In the genomic region with DNA sequence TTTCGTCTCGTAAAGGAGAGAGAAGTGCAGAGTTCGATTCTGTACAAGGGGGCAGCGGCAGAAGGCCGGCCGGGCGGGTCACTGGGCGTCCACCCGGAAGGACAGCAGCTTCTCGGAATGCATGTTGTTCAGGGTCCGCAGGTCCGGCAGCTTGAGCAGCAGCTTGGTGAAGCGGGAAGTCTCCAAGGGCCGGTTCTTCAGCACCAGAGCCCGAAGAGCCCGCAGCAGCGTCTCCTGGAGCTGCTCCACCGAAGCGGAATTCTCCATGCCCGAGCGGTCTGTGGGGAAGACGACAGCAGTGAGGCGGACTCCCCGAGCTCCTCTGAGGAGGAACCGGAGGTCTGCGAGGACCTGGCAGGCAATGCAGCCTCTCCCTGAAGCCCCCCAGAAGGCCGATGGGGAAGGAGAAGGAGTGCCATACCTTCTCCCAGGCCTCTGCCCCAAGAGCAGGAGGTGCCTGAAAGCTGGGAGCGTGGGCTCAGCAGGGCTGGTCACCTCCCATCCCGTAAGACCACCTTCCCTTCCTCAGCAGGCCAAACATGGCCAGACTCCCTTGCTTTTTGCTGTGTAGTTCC, we compare ENCODE assay signal across 14 cellular contexts. TPM values are rescaled to one million over a fixed set of nuclear protein-coding genes. Genes with fewer than 3 reads are reported as not detected.
DNase-seq lines count a peak whose midpoint lies in the region; ATAC-seq, FAIRE-seq and TF ChIP-seq lines count a peak whose summit lies in the region.
"Had no signal": no experiment of that assay in that cellular context is flagged by ENCODE, and none has a peak within 500 bp of the region (broad histone marks: within the 10 kb centered on the region; RNA-seq: fewer than 3 reads in every experiment).

No MANE protein-coding gene starts in this region.

- no peaks in the 10 kb centered on the region for H3K27me3 Mint-ChIP-seq in astrocyte (ENCODE audit: low read depth, unreplicated experiment)
- H3K27me3 Mint-ChIP-seq: activated CD4-positive, alpha-beta T cell treated with anti-CD3 and anti-CD28 coated beads, Interleukin-2, amount 10 ng/mL, durations not matched to agents 24 days and 14 days; activated naive CD8-positive, alpha-beta T cell treated with anti-CD3 and anti-CD28 coated beads for 36 hours; CD4-positive, CD25-positive, alpha-beta regulatory T cell had no signal

- peaks cover 20% of the 10 kb centered on the region for H3K79me2 ChIP-seq in GM23248 (ENCODE audit: insufficient read depth)
- H3K79me2 ChIP-seq in astrocyte (ENCODE audit: insufficient read depth, low read length): peaks cover 1% of the 10 kb centered on the region
- peaks cover 23% of the 10 kb centered on the region for H3K79me2 ChIP-seq in MM.1S (ENCODE audit: low read length)

- H3K36me3 Mint-ChIP-seq in astrocyte (ENCODE audit: low read depth, unreplicated experiment): peaks cover 31% of the 10 kb centered on the region
- H3K36me3 Mint-ChIP-seq in stimulated activated effector memory CD8-positive, alpha-beta T cell treated with anti-CD3 and anti-CD28 coated beads, Interleukin-12 subunit alpha, Interleukin-12 subunit beta, amount 100 ng/mL, for 72 hours: peaks cover 88% of the 10 kb centered on the region

- ATAC-seq in stimulated activated effector memory CD8-positive, alpha-beta T cell treated with anti-CD3 and anti-CD28 coated beads, Interleukin-12 subunit alpha, Interleukin-12 subunit beta, amount 100 ng/mL, for 72 hours: no peak
- no peak for ATAC-seq in HG02970 (IDR thresholded peaks at IDR 0.05; ENCODE audit: low FRiP score, unreplicated experiment)
- ATAC-seq: SK-N-SH treated with all-trans-retinoic acid at 6 μM for 48 hours had no signal

- H3K27ac ChIP-seq in GM23248 (peak overlapping the region; percentile 15), astrocyte (ENCODE audit: low read depth, low read length) (no peak overlapping the region), kidney (ENCODE audit: low read depth in 2 of 2, low read length in 2 of 2) (peak overlapping the region; percentile 16 to 68), MM.1S (ENCODE audit: low read length) (no peak overlapping the region)

- H3K4me3 Mint-ChIP-seq in astrocyte (ENCODE audit: unreplicated experiment): no peak overlapping the region
- no peak overlapping the region for H3K4me3 Mint-ChIP-seq in stimulated activated effector memory CD8-positive, alpha-beta T cell treated with anti-CD3 and anti-CD28 coated beads, Interleukin-12 subunit alpha, Interleukin-12 subunit beta, amount 100 ng/mL, for 72 hours
- H3K4me3 Mint-ChIP-seq: activated CD4-positive, alpha-beta T cell treated with anti-CD3 and anti-CD28 coated beads, Interleukin-2, amount 10 ng/mL, durations not matched to agents 24 days and 14 days; activated naive CD8-positive, alpha-beta T cell treated with anti-CD3 and anti-CD28 coated beads for 36 hours; CD4-positive, CD25-positive, alpha-beta regulatory T cell had no signal

- H3K36me3 ChIP-seq in GM23248 (ENCODE audit: low read depth) (peaks cover 14% of the 10 kb centered on the region), astrocyte (ENCODE audit: insufficient read depth, low read length) (peaks cover 5% of the 10 kb centered on the region), kidney (ENCODE audit: control insufficient read depth in 1 of 2, insufficient read depth in 2 of 2, low read length in 2 of 2) (peaks cover 31 to 53% of the 10 kb centered on the region in 2 donors), MM.1S (replicated peaks; ENCODE audit: insufficient read depth, low read length) (no peaks in the 10 kb centered on the region)

- H2AFZ ChIP-seq in GM23248: no peak overlapping the region
- no peak overlapping the region for H2AFZ ChIP-seq in astrocyte (ENCODE audit: low read depth, low read length)
- no peak overlapping the region for H2AFZ ChIP-seq in MM.1S (ENCODE audit: low read length)

- 66 to 68% methylated on average over 18 to 29 of the region's 29 CpGs for WGBS in GM23248 (ENCODE audit: low coverage in 1 of 2, low lambda C conversion rate in 2 of 2, missing lambda C conversion rate in 2 of 2), 2 experiments

- H3K27ac Mint-ChIP-seq in astrocyte (ENCODE audit: unreplicated experiment): peak overlapping the region; percentile 42
- peak overlapping the region; percentile 98 for H3K27ac Mint-ChIP-seq in stimulated activated effector memory CD8-positive, alpha-beta T cell treated with anti-CD3 and anti-CD28 coated beads, Interleukin-12 subunit alpha, Interleukin-12 subunit beta, amount 100 ng/mL, for 72 hours
- H3K27ac Mint-ChIP-seq: activated CD4-positive, alpha-beta T cell treated with anti-CD3 and anti-CD28 coated beads, Interleukin-2, amount 10 ng/mL, durations not matched to agents 24 days and 14 days had no signal

- H3K4me3 ChIP-seq in GM23248 (no peak overlapping the region), astrocyte (ENCODE audit: insufficient read depth, low read depth, low read length) (no peak overlapping the region), kidney (ENCODE audit: low read length in 2 of 2) (no peak overlapping the region), MM.1S (ENCODE audit: low read length) (no peak overlapping the region)

- H3F3A ChIP-seq in GM23248 (ENCODE audit: insufficient read depth): peaks cover 10% of the 10 kb centered on the region; the same call in 1 of the 2 replicates
- H3F3A ChIP-seq in MM.1S (ENCODE audit: insufficient read depth, low read length): peaks cover 28% of the 10 kb centered on the region

- H3K9me3 Mint-ChIP-seq in astrocyte (ENCODE audit: unreplicated experiment): no peaks in the 10 kb centered on the region
- no peaks in the 10 kb centered on the region for H3K9me3 Mint-ChIP-seq in stimulated activated effector memory CD8-positive, alpha-beta T cell treated with anti-CD3 and anti-CD28 coated beads, Interleukin-12 subunit alpha, Interleukin-12 subunit beta, amount 100 ng/mL, for 72 hours
- H3K9me3 Mint-ChIP-seq: activated naive CD8-positive, alpha-beta T cell treated with anti-CD3 and anti-CD28 coated beads for 36 hours; CD4-positive, CD25-positive, alpha-beta regulatory T cell had no signal

- H3K9me2 ChIP-seq in GM23248 (ENCODE audit: insufficient read depth) (no peaks in the 10 kb centered on the region), MM.1S (replicated peaks; ENCODE audit: insufficient read depth, low read length) (no peaks in the 10 kb centered on the region)

- H3K4me2 ChIP-seq in GM23248 (ENCODE audit: unreplicated experiment) (peak overlapping the region; percentile 28), astrocyte (ENCODE audit: low read length) (no peak overlapping the region), MM.1S (ENCODE audit: low read depth, low read length) (no peak overlapping the region)

- H3K9me3 ChIP-seq in GM23248 (ENCODE audit: low read depth): no peaks in the 10 kb centered on the region
- H3K9me3 ChIP-seq in astrocyte (ENCODE audit: insufficient read depth, low read depth, low read length): no peaks in the 10 kb centered on the region
- no peaks in the 10 kb centered on the region for H3K9me3 ChIP-seq in kidney (ENCODE audit: control insufficient read depth in 1 of 2, low read length in 2 of 2)
- no peaks in the 10 kb centered on the region for H3K9me3 ChIP-seq in MM.1S (replicated peaks; ENCODE audit: insufficient read depth, low read length)

- peaks cover 35% of the 10 kb centered on the region for H3K4me1 ChIP-seq in GM23248 (ENCODE audit: insufficient read depth)
- peaks cover 5% of the 10 kb centered on the region for H3K4me1 ChIP-seq in astrocyte (ENCODE audit: insufficient read depth, low read length)
- peaks cover 40 to 49% of the 10 kb centered on the region in 2 donors for H3K4me1 ChIP-seq in kidney (ENCODE audit: control insufficient read depth in 1 of 2, insufficient read depth in 1 of 2, low read depth in 1 of 2, low read length in 2 of 2)
- peaks cover 30% of the 10 kb centered on the region for H3K4me1 ChIP-seq in MM.1S (ENCODE audit: low read length)

- H4K20me1 ChIP-seq in GM23248 (ENCODE audit: insufficient read depth) (no peaks in the 10 kb centered on the region), astrocyte (ENCODE audit: insufficient read depth, low read length) (no peaks in the 10 kb centered on the region), MM.1S (ENCODE audit: insufficient read depth, low read length) (no peaks in the 10 kb centered on the region)

- intact Hi-C loops in kidney (cut with DNase I): no loop called here

- DNase-seq in GM23248 (no peak), astrocyte (ENCODE audit: low read depth) (no peak), kidney (peak; percentile 77), MM.1S (no peak), D721Med (ENCODE audit: insufficient read length, low spot score) (no peak), SHP77 (lab: John Stamatoyannopoulos, UW) (no peak)
- no peak for DNase-seq in stimulated activated effector memory CD8-positive, alpha-beta T cell treated with anti-CD3 and anti-CD28 coated beads, Interleukin-12 subunit alpha, Interleukin-12 subunit beta, amount 100 ng/mL, for 72 hours (ENCODE audit: low spot score in 2 of 2)
- DNase-seq: activated CD4-positive, alpha-beta T cell treated with anti-CD3 and anti-CD28 coated beads, Interleukin-2, amount 10 ng/mL, durations not matched to agents 24 days and 14 days; activated naive CD8-positive, alpha-beta T cell treated with anti-CD3 and anti-CD28 coated beads for 36 hours; CD4-positive, CD25-positive, alpha-beta regulatory T cell; effector CD4-positive, alpha-beta T cell; NCI-H1436 treated with DMSO at 0.1 percent for 48 hours had no signal

- TF ChIP-seq CTCF in astrocyte (IDR thresholded peaks at IDR 0.05; ENCODE audit: insufficient read depth, low read depth, low read length) (no peak), kidney (IDR thresholded peaks at IDR 0.05; ENCODE audit: borderline replicate concordance, extremely low read depth, insufficient read depth) (no peak), MM.1S (IDR thresholded peaks at IDR 0.05; ENCODE audit: low read length) (no peak), D721Med (IDR thresholded peaks at IDR 0.05; ENCODE audit: insufficient read depth, missing control alignments) (no peak)

- no peak for FAIRE-seq in astrocyte (lab: Jason Lieb, UNC)
- FAIRE-seq in kidney (lab: Jason Lieb, UNC): no peak
- FAIRE-seq in D721Med (lab: Jason Lieb, UNC): no peak

- peak overlapping the region; percentile 20 for H3K9ac ChIP-seq in GM23248
- no peak overlapping the region for H3K9ac ChIP-seq in astrocyte (ENCODE audit: low read length)
- no peak overlapping the region for H3K9ac ChIP-seq in kidney (ENCODE audit: low read length in 2 of 2)
- H3K9ac ChIP-seq in MM.1S (ENCODE audit: low read length): no peak overlapping the region

- H3K4me1 Mint-ChIP-seq in astrocyte (ENCODE audit: low read depth, unreplicated experiment): peaks cover 16% of the 10 kb centered on the region
- peaks cover 52% of the 10 kb centered on the region for H3K4me1 Mint-ChIP-seq in stimulated activated effector memory CD8-positive, alpha-beta T cell treated with anti-CD3 and anti-CD28 coated beads, Interleukin-12 subunit alpha, Interleukin-12 subunit beta, amount 100 ng/mL, for 72 hours

- in situ Hi-C loops in GM23248 (cut with MboI): no loop called here

- H3K27me3 ChIP-seq in GM23248 (replicated peaks; ENCODE audit: insufficient read depth) (no peaks in the 10 kb centered on the region), astrocyte (ENCODE audit: insufficient read depth, low read length) (no peaks in the 10 kb centered on the region), MM.1S (replicated peaks; ENCODE audit: insufficient read depth, low read length) (no peaks in the 10 kb centered on the region)

RNA-seq across cellular contexts. Expression of gene NR1D1, which starts 7.3 kb away (rescaled TPM):
- 0.76 and 2.4 TPM in 2 replicates for total RNA-seq in GM23248 (2014; rRNA removed; shearing (Covaris generic))
- polyA plus RNA-seq in GM23248 (2016; fragmentation: Nextera tagmentation; extraction: Ambion mirVana) (4.6 and 5.4 TPM in 2 replicates), kidney (ENCODE audit: insufficient read depth, low read depth, low replicate concordance) (7.1 TPM)
- total RNA-seq in astrocyte (8.7 and 10.1 TPM in 2 replicates), kidney (30.8 TPM)

RNA-seq across cellular contexts. Expression of gene MSL1, which starts 28.7 kb away (rescaled TPM):
- 45.3 and 76.1 TPM in 2 replicates for total RNA-seq in GM23248 (2014; rRNA removed; shearing (Covaris generic))
- polyA plus RNA-seq in GM23248 (2016; fragmentation: Nextera tagmentation; extraction: Ambion mirVana) (8.9 and 9.0 TPM in 2 replicates), kidney (ENCODE audit: insufficient read depth, low read depth, low replicate concordance) (34.9 TPM)
- total RNA-seq in astrocyte (81.9 and 83.3 TPM in 2 replicates), kidney (75.4 TPM)

RNA-seq across cellular contexts. Expression of gene THRA, which starts 30.3 kb away (rescaled TPM):
- total RNA-seq in GM23248 (2014; rRNA removed; shearing (Covaris generic)): 33.3 and 36.2 TPM in 2 replicates
- polyA plus RNA-seq in GM23248 (2016; fragmentation: Nextera tagmentation; extraction: Ambion mirVana): 15.8 and 16.4 TPM in 2 replicates
- 16.7 and 20.4 TPM in 2 replicates for total RNA-seq in astrocyte
- 63.9 TPM for total RNA-seq in kidney
- 40.8 TPM for polyA plus RNA-seq in kidney (ENCODE audit: insufficient read depth, low read depth, low replicate concordance)

RNA-seq across cellular contexts. Expression of gene MED24, which starts 38.9 kb away (rescaled TPM):
- total RNA-seq in GM23248 (2014; rRNA removed; shearing (Covaris generic)): 35.3 and 37.3 TPM in 2 replicates
- polyA plus RNA-seq in GM23248 (2016; fragmentation: Nextera tagmentation; extraction: Ambion mirVana) (33.6 and 35.2 TPM in 2 replicates), kidney (ENCODE audit: insufficient read depth, low read depth, low replicate concordance) (53.7 TPM)
- total RNA-seq in astrocyte (49.2 and 56.4 TPM in 2 replicates), kidney (66.3 TPM)

RNA-seq across cellular contexts. Expression of gene CASC3, which starts 47.2 kb away (rescaled TPM):
- total RNA-seq in GM23248 (2014; rRNA removed; shearing (Covaris generic)): 28.7 and 49.3 TPM in 2 replicates
- 37.1 and 39.1 TPM in 2 replicates for polyA plus RNA-seq in GM23248 (2016; fragmentation: Nextera tagmentation; extraction: Ambion mirVana)
- 55.0 and 56.1 TPM in 2 replicates for total RNA-seq in astrocyte
- total RNA-seq in kidney: 90.8 TPM
- polyA plus RNA-seq in kidney (ENCODE audit: insufficient read depth, low read depth, low replicate concordance): 32.2 TPM

Comparison
In these comparisons a context has a peak if more than half of its experiments do, and no peak if none do; other contexts are left out.
1. H3K27ac ChIP-seq: peak in GM23248 (single experiment) and kidney (2 of 2); none in astrocyte (single experiment) and MM.1S (single experiment).